15 cellular contexts compared by ENCODE assay signal in genomic region chr3:18681946-18682345, GRCh38.
DNase-seq lines count a peak whose midpoint lies in the region; ATAC-seq and TF ChIP-seq lines count a peak whose summit lies in the region.
"Had no signal": no experiment of that assay in that cellular context is flagged by ENCODE, and none has a peak within 500 bp of the region (broad histone marks: within the 10 kb centered on the region; RNA-seq: fewer than 3 reads in every experiment).

No MANE protein-coding gene starts in this region.

- POLR2A ChIA-PET in T-cell (lab: Charles Lee) = no interaction called here
- POLR2A ChIA-PET in activated CD4-positive, alpha-beta memory T cell treated with anti-CD3 and anti-CD28 coated beads, Interleukin-2, amount 10 ng/mL, durations not matched to agents 7 days and 5 days (lab: Charles Lee) = interaction anchor here (0.7 to 1.8 kb wide), 7 partner anchors 12 to 236 kb away, joined by 3 to 10 read pairs (median 3); no protein-coding TSS in a partner anchor

- peak overlapping the region; percentile 100 for H3K27ac Mint-ChIP-seq in activated T-cell treated with anti-CD3 and anti-CD28 coated beads, Interleukin-2, amount 50 U/mL, for 72 hours
- H3K27ac Mint-ChIP-seq in T-cell = peak overlapping the region; percentile 27 to 53
- peak overlapping the region; percentile 79 for H3K27ac Mint-ChIP-seq in activated CD4-positive, alpha-beta memory T cell treated with anti-CD3 and anti-CD28 coated beads, Interleukin-2, amount 10 ng/mL, durations not matched to agents 7 days and 5 days
- peak overlapping the region; percentile 55 to 83 (median 80) for H3K27ac Mint-ChIP-seq in immature natural killer cell
- H3K27ac Mint-ChIP-seq: GM23338 had no signal

- CTCF ChIA-PET in T-cell (lab: Charles Lee) = no interaction called here
- CTCF ChIA-PET in activated CD4-positive, alpha-beta memory T cell treated with anti-CD3 and anti-CD28 coated beads, Interleukin-2, amount 10 ng/mL, durations not matched to agents 7 days and 5 days (lab: Charles Lee) = no interaction called here

- peak; percentile 15 to 25 for ATAC-seq in activated T-cell treated with anti-CD3 and anti-CD28 coated beads, Interleukin-2, amount 50 U/mL, for 72 hours (replicated peaks in 1 of 2)
- ATAC-seq in T-cell (replicated peaks in 1 of 4) = no peak
- ATAC-seq: CD8-positive, alpha-beta T cell; GM23338 had no signal

- no peak overlapping the region for H3K4me3 ChIP-seq in foreskin fibroblast (ENCODE audit: low read depth in 1 of 2, low read length in 2 of 2)
- H3K4me3 ChIP-seq: BLaER1 treated with 17β-estradiol and CSF1 and Interleukin-3, amounts not matched to agents 10 nM and 100 nM; GM23338; Peyer's patch had no signal

- peaks cover 84% of the 10 kb centered on the region for H3K4me1 Mint-ChIP-seq in activated T-cell treated with anti-CD3 and anti-CD28 coated beads, Interleukin-2, amount 50 U/mL, for 72 hours (ENCODE audit: low read depth)
- H3K4me1 Mint-ChIP-seq in T-cell = peaks cover 49 to 60% (median 58%) of the 10 kb centered on the region in 3 donors
- H3K4me1 Mint-ChIP-seq in activated CD4-positive, alpha-beta memory T cell treated with anti-CD3 and anti-CD28 coated beads, Interleukin-2, amount 10 ng/mL, durations not matched to agents 7 days and 5 days = peaks cover 62% of the 10 kb centered on the region
- H3K4me1 Mint-ChIP-seq in immature natural killer cell = peaks cover 65 to 69% of the 10 kb centered on the region in 2 donors
- H3K4me1 Mint-ChIP-seq: GM23338 had no signal

- H3K9me3 Mint-ChIP-seq in activated T-cell treated with anti-CD3 and anti-CD28 coated beads, Interleukin-2, amount 50 U/mL, for 72 hours = peaks cover 5 to 8% of the 10 kb centered on the region in 2 donors
- H3K9me3 Mint-ChIP-seq in T-cell (peaks cover 0 to 10% (median 9%) of the 10 kb centered on the region in 3 donors), immature natural killer cell (no peaks in the 10 kb centered on the region)
- peaks cover 30% of the 10 kb centered on the region for H3K9me3 Mint-ChIP-seq in activated CD4-positive, alpha-beta memory T cell treated with anti-CD3 and anti-CD28 coated beads, Interleukin-2, amount 10 ng/mL, durations not matched to agents 7 days and 5 days

- peak in 1 of 2 donors; percentile 13 for DNase-seq in activated T-cell treated with anti-CD3 and anti-CD28 coated beads, Interleukin-2, amount 50 U/mL, for 72 hours
- DNase-seq in activated T-cell treated with anti-CD3 and anti-CD28 coated beads for 4 hours (no peak), T-cell (no peak), immature natural killer cell (peak in 1 of 3 donors; percentile 5), activated gamma-delta T cell treated with Interleukin-2 at 50 U/mL for 16 hours (no peak), foreskin fibroblast (no peak)
- no peak for DNase-seq in activated CD4-positive, alpha-beta memory T cell treated with anti-CD3 and anti-CD28 coated beads, Interleukin-2, amount 10 ng/mL, durations not matched to agents 7 days and 5 days
- DNase-seq: CD8-positive, alpha-beta T cell; HCEC 1CT; MV-4-11; NCI-H1694 treated with DMSO at 0.1 percent for 48 hours; NK-92 treated with Interleukin-12 subunit alpha and Interleukin-12 subunit beta, amount 100 ng/mL, for 24 hours; Peyer's patch had no signal

- H3K4me3 Mint-ChIP-seq in activated T-cell treated with anti-CD3 and anti-CD28 coated beads, Interleukin-2, amount 50 U/mL, for 72 hours = peak overlapping the region; percentile 51 to 78
- H3K4me3 Mint-ChIP-seq in T-cell (no peak overlapping the region), immature natural killer cell (peak overlapping the region in 4 of 5 donors; percentile 27 to 61 (median 38))
- H3K4me3 Mint-ChIP-seq in activated CD4-positive, alpha-beta memory T cell treated with anti-CD3 and anti-CD28 coated beads, Interleukin-2, amount 10 ng/mL, durations not matched to agents 7 days and 5 days = no peak overlapping the region
- H3K4me3 Mint-ChIP-seq: CD8-positive, alpha-beta T cell; GM23338 had no signal

- no peak for TF ChIP-seq CTCF in foreskin fibroblast (IDR thresholded peaks at IDR 0.05; ENCODE audit: low read depth, low read length)

- no peaks in the 10 kb centered on the region for H3K27me3 Mint-ChIP-seq in activated T-cell treated with anti-CD3 and anti-CD28 coated beads, Interleukin-2, amount 50 U/mL, for 72 hours (ENCODE audit: low read depth)
- H3K27me3 Mint-ChIP-seq in T-cell (no peaks in the 10 kb centered on the region), immature natural killer cell (ENCODE audit: low read depth in 3 of 3) (peaks cover 0 to 5% (median 5%) of the 10 kb centered on the region in 3 donors)
- no peaks in the 10 kb centered on the region for H3K27me3 Mint-ChIP-seq in activated CD4-positive, alpha-beta memory T cell treated with anti-CD3 and anti-CD28 coated beads, Interleukin-2, amount 10 ng/mL, durations not matched to agents 7 days and 5 days

- peaks cover 19 to 30% of the 10 kb centered on the region in 2 donors for H3K36me3 Mint-ChIP-seq in activated T-cell treated with anti-CD3 and anti-CD28 coated beads, Interleukin-2, amount 50 U/mL, for 72 hours (ENCODE audit: insufficient read depth in 2 of 2)
- H3K36me3 Mint-ChIP-seq in T-cell = peaks cover 5% of the 10 kb centered on the region
- peaks cover 39% of the 10 kb centered on the region for H3K36me3 Mint-ChIP-seq in activated CD4-positive, alpha-beta memory T cell treated with anti-CD3 and anti-CD28 coated beads, Interleukin-2, amount 10 ng/mL, durations not matched to agents 7 days and 5 days (ENCODE audit: low read depth)
- peaks cover 4 to 11% (median 10%) of the 10 kb centered on the region in 3 donors for H3K36me3 Mint-ChIP-seq in immature natural killer cell
- H3K36me3 Mint-ChIP-seq: CD8-positive, alpha-beta T cell had no signal

Comparison
In these comparisons a context has a peak if more than half of its experiments do, and no peak if none do; other contexts are left out.
1. ATAC-seq: peak in activated T-cell treated with anti-CD3 and anti-CD28 coated beads, Interleukin-2, amount 50 U/mL, for 72 hours (2 of 2); none in T-cell (0 of 4).
2. H3K27ac Mint-ChIP-seq: peak in every context shown above with its lines; median percentile 100 in activated T-cell treated with anti-CD3 and anti-CD28 coated beads, Interleukin-2, amount 50 U/mL, for 72 hours; 80 in immature natural killer cell; 79 in activated CD4-positive, alpha-beta memory T cell treated with anti-CD3 and anti-CD28 coated beads, Interleukin-2, amount 10 ng/mL, durations not matched to agents 7 days and 5 days; 40 in T-cell.
3. H3K4me3 Mint-ChIP-seq: peak in activated T-cell treated with anti-CD3 and anti-CD28 coated beads, Interleukin-2, amount 50 U/mL, for 72 hours (2 of 2) and immature natural killer cell (4 of 5); none in T-cell (0 of 3) and activated CD4-positive, alpha-beta memory T cell treated with anti-CD3 and anti-CD28 coated beads, Interleukin-2, amount 10 ng/mL, durations not matched to agents 7 days and 5 days (single experiment).